ENCODE assay signal across 26 cellular contexts in the genomic region with DNA sequence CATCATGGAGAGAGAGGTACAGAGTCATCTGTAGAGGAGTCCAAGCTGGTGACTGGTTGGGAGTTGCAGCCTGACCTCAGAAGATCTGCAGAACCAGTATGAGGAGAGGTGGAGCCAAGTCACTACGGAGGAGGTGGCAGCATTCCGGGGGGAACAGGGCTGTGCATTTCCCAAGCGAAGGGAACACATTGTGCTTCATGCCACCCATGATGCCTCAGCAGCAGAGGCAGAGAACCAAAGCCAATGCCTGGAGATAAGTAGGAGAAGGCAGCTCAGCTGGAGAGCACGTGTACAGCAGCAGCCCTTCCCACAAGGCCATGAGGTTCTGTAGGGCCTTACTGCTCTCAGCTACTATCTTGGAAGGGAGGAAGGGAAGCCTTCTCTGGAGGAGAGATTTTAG.
"Had no signal": no experiment of that assay in that cellular context is flagged by ENCODE, and none has a peak within 500 bp of the region (broad histone marks: within the 10 kb centered on the region; RNA-seq: fewer than 3 reads in every experiment).

No MANE protein-coding gene starts in this region.

- FAIRE-seq: astrocyte, bronchial epithelial cell, TTC549 had no signal

- H3K9me3 ChIP-seq: adrenal gland, SJCRH30 had no signal

- DNase-seq: activated CD4-positive, alpha-beta T cell treated with anti-CD3 and anti-CD28 coated beads for 36 hours; activated CD4-positive, alpha-beta T cell treated with anti-CD3 and anti-CD28 coated beads, Interleukin-2, amount 10 ng/mL, durations not matched to agents 7 days and 5 days; activated CD4-positive, alpha-beta T cell treated with anti-CD3 and anti-CD28 coated beads, Interleukin-2, amount 50 U/mL, for 48 hours; activated CD8-positive, alpha-beta T cell treated with anti-CD3 and anti-CD28 coated beads, Interleukin-2, amount 10 ng/mL, durations not matched to agents 7 days and 5 days; activated gamma-delta T cell; activated naive CD4-positive, alpha-beta T cell treated with Interleukin-2 at 50 U/mL for 16 hours; activated T-cell treated with anti-CD3 and anti-CD28 coated beads, Interleukin-2, amount 50 U/mL, for 24 hours; adrenal gland; caudate nucleus; Karpas-422; NCI-H1048; NCI-H1105 treated with DMSO at 0.1 percent for 48 hours; NCI-H1436; NCI-H1694; NCI-H1930; NCI-H2081 treated with DMSO at 0.1 percent for 48 hours; NCI-H345; NCI-H524 treated with DMSO at 0.1 percent for 48 hours; SHP77; SJCRH30 had no signal

- H3K4me3 ChIP-seq: adrenal gland, SJCRH30, SK-N-MC had no signal

- ATAC-seq: activated CD4-positive, alpha-beta T cell treated with anti-CD3 and anti-CD28 coated beads for 36 hours; activated CD4-positive, CD25-positive, alpha-beta regulatory T cell treated with anti-CD3 and anti-CD28 coated beads, Interleukin-2, amount 50 U/mL, for 24 hours; activated CD8-positive, alpha-beta T cell treated with anti-CD3 and anti-CD28 coated beads, Interleukin-2, amount 10 ng/mL, durations not matched to agents 7 days and 5 days; Panc1 had no signal

- H3K4me1 ChIP-seq: adrenal gland, SJCRH30 had no signal

- H3K27ac ChIP-seq: adrenal gland, SJCRH30, SK-N-MC had no signal

- H3K27me3 ChIP-seq: adrenal gland, SJCRH30 had no signal

- H3K36me3 ChIP-seq: adrenal gland, SJCRH30 had no signal
